Comparison of ENCODE assay signal across 12 cellular contexts in genomic region chr16:57115504-57116182, GRCh38. TPM values are rescaled to one million over a fixed set of nuclear protein-coding genes. Genes with fewer than 3 reads are reported as not detected.
A peak's percentile ranks its signal among the peaks of the same experiment; 100 is the strongest.
DNase-seq lines count a peak whose midpoint lies in the region; ATAC-seq lines count a peak whose summit lies in the region.
"Had no signal": no experiment of that assay in that cellular context is flagged by ENCODE, and none has a peak within 500 bp of the region (broad histone marks: within the 10 kb centered on the region; RNA-seq: fewer than 3 reads in every experiment).

No MANE protein-coding gene starts in this region.

- peak overlapping the region; percentile 80 for H2BK15ac ChIP-seq in neuronal stem cell (ENCODE audit: low read length)

- no peak overlapping the region for H3K4me3 ChIP-seq in neuronal stem cell (ENCODE audit: low read length in 2 of 2)
- H3K4me3 ChIP-seq: body of pancreas had no signal

- peak overlapping the region; percentile 33 for H2BK12ac ChIP-seq in neuronal stem cell (ENCODE audit: low read length)

- peaks cover 20 to 29% of the 10 kb centered on the region in 2 donors for H3K4me1 ChIP-seq in neuronal stem cell (ENCODE audit: control insufficient read depth in 2 of 2, insufficient read depth in 1 of 2, low read depth in 1 of 2, low read length in 2 of 2)
- H3K4me1 ChIP-seq: body of pancreas had no signal

- WGBS in neuronal stem cell (ENCODE audit: extremely low coverage in 2 of 2, insufficient read length in 2 of 2, insufficient replicate concordance in 1 of 2), 2 donors: no CpG with 5 or more reads among the region's 25 CpGs

- peaks cover 0 to 58% of the 10 kb centered on the region in 2 donors for H3K36me3 ChIP-seq in neuronal stem cell (replicated peaks in 1 of 2; ENCODE audit: control insufficient read depth in 2 of 2, insufficient read depth in 2 of 2, low read length in 2 of 2)

- H3K18ac ChIP-seq in neuronal stem cell (ENCODE audit: low read length): peak overlapping the region; percentile 91

- H4K8ac ChIP-seq in neuronal stem cell (ENCODE audit: low read depth, low read length): peak overlapping the region; percentile 100

- no peak overlapping the region for H4K91ac ChIP-seq in neuronal stem cell (ENCODE audit: low read depth, low read length, poor library complexity)

- no peak overlapping the region for H3K14ac ChIP-seq in neuronal stem cell (ENCODE audit: low read length)

- no peaks in the 10 kb centered on the region for H3K79me1 ChIP-seq in neuronal stem cell (ENCODE audit: low read depth, low read length)

- H3K9ac ChIP-seq in neuronal stem cell (ENCODE audit: low read depth, low read length, poor library complexity): peak overlapping the region; percentile 61

- no peaks in the 10 kb centered on the region for H3K9me3 ChIP-seq in neuronal stem cell (replicated peaks in 1 of 2; ENCODE audit: control insufficient read depth in 2 of 2, insufficient read depth in 1 of 2, low read depth in 1 of 2, low read length in 2 of 2)
- H3K9me3 ChIP-seq: body of pancreas had no signal

- peak overlapping the region; percentile 31 for H3K4me2 ChIP-seq in neuronal stem cell (ENCODE audit: insufficient read depth, low read length, poor library complexity, severe bottlenecking)

- peak overlapping the region; percentile 95 for H2BK5ac ChIP-seq in neuronal stem cell (ENCODE audit: low read length)

- ATAC-seq in HG02870 (IDR thresholded peaks at IDR 0.05; ENCODE audit: unreplicated experiment): no peak
- no peak for ATAC-seq in GM18502 (IDR thresholded peaks at IDR 0.05; ENCODE audit: poor library complexity, unreplicated experiment)
- ATAC-seq: body of pancreas, left colon had no signal

- no peak overlapping the region for H3K4ac ChIP-seq in neuronal stem cell (ENCODE audit: low read length)

- in situ Hi-C loops in G401 (cut with HindIII; ENCODE audit: low sequenced_read_pairs): no loop called here

- peak overlapping the region; percentile 81 for H2AFZ ChIP-seq in neuronal stem cell (ENCODE audit: low read length)

- no peak overlapping the region for H3K23ac ChIP-seq in neuronal stem cell (ENCODE audit: low read depth, low read length, poor library complexity)

- no peaks in the 10 kb centered on the region for H3K27me3 ChIP-seq in neuronal stem cell (ENCODE audit: control insufficient read depth in 3 of 3, insufficient read depth in 3 of 3, low read depth in 1 of 3, low read length in 3 of 3)
- H3K27me3 ChIP-seq: body of pancreas had no signal

- DNase-seq in G401 (ENCODE audit: low spot score) (peak; percentile 33), RPMI8226 (peak; percentile 49), foreskin melanocyte (peak; percentile 85), neuronal stem cell (ENCODE audit: low spot score) (peak; percentile 59), RKO (ENCODE audit: low spot score) (no peak)
- no peak for DNase-seq in activated CD8-positive, alpha-beta memory T cell treated with anti-CD3 and anti-CD28 coated beads for 24 hours
- DNase-seq: activated B cell treated with CpG ODN at 0.5 μM for 24 hours, NCI-H2171 had no signal

- H2BK120ac ChIP-seq in neuronal stem cell (ENCODE audit: low read depth, low read length): peak overlapping the region; percentile 82

- peak overlapping the region; percentile 94 for H3K27ac ChIP-seq in neuronal stem cell (replicated peaks; ENCODE audit: low read length)
- H3K27ac ChIP-seq: body of pancreas had no signal

- peak overlapping the region; percentile 92 for H2AK5ac ChIP-seq in neuronal stem cell (ENCODE audit: low read depth, low read length)

RNA-seq across cellular contexts. Expression of gene CPNE2, which starts 23.3 kb away (rescaled TPM):
- 31.9 and 36.7 TPM in 2 replicates for total RNA-seq in G401 (2014; rRNA removed; shearing (Covaris generic))
- polyA plus RNA-seq in neuronal stem cell (2013, experiment 1 of 2): 60.5 TPM
- polyA plus RNA-seq in neuronal stem cell (2013, experiment 2 of 2): 61.7 TPM

Comparison
In these comparisons a context has a peak if more than half of its experiments do, and no peak if none do; other contexts are left out.
1. DNase-seq: peak in G401 (single experiment), RPMI8226 (single experiment), foreskin melanocyte (single experiment) and neuronal stem cell (single experiment); none in activated CD8-positive, alpha-beta memory T cell treated with anti-CD3 and anti-CD28 coated beads for 24 hours (single experiment) and RKO (single experiment).